Comparison of ENCODE assay signal across 8 cellular contexts in genomic region chr5:96823900-96824351, GRCh38. TPM values are rescaled to one million over a fixed set of nuclear protein-coding genes. Genes with fewer than 3 reads are reported as not detected.
DNase-seq lines count a peak whose midpoint lies in the region; ATAC-seq lines count a peak whose summit lies in the region.

No MANE protein-coding gene starts in this region.

- H3K27me3 ChIP-seq in H7 (ENCODE audit: control insufficient read depth, insufficient read depth, low read length) = no peaks in the 10 kb centered on the region

- DNase-seq in AG20443 (ENCODE audit: low spot score) = peak; percentile 52
- peak; percentile 43 for DNase-seq in dedifferentiated amniotic fluid mesenchymal stem cell (ENCODE audit: extremely low spot score)
- DNase-seq in DMS153 (lab: John Stamatoyannopoulos, UW) = no peak
- DNase-seq in H7 = no peak
- DNase-seq in hypothalamus (lab: John Stamatoyannopoulos, UW) = no peak

- no peak overlapping the region for H3K4me3 ChIP-seq in H7 (ENCODE audit: insufficient read depth, low read depth, low read length)

- peak; percentile 98 for ATAC-seq in GM19395 (IDR thresholded peaks at IDR 0.05; ENCODE audit: unreplicated experiment)
- peak; percentile 99 for ATAC-seq in HG03457 (IDR thresholded peaks at IDR 0.05; ENCODE audit: unreplicated experiment)
- no peak for ATAC-seq in HG02571 (IDR thresholded peaks at IDR 0.05; ENCODE audit: unreplicated experiment)

- no peaks in the 10 kb centered on the region for H3K36me3 ChIP-seq in H7 (replicated peaks; ENCODE audit: control insufficient read depth, insufficient read depth, low read length)

RNA-seq across cellular contexts. Expression of gene ERAP1, which starts 16.2 kb away (rescaled TPM):
- 8.9 and 10.5 TPM in 2 replicates for total RNA-seq in H7 (2014; rRNA removed; shearing (Covaris generic))

RNA-seq across cellular contexts. Expression of gene ERAP2, which starts 52.4 kb away (rescaled TPM):
- 0.67 TPM in 1 of 2 replicates, not detected in the other for total RNA-seq in H7 (2014; rRNA removed; shearing (Covaris generic))

Comparison
In these comparisons a context has a peak if more than half of its experiments do, and no peak if none do; other contexts are left out.
1. DNase-seq: peak in AG20443 (single experiment) and dedifferentiated amniotic fluid mesenchymal stem cell (single experiment); none in DMS153 (single experiment), H7 (single experiment) and hypothalamus (0 of 51).